In genomic region chr11:72615329-72615728, GRCh38 we compare ENCODE assay signal across 24 cellular contexts.
"Had no signal": no experiment of that assay in that cellular context is flagged by ENCODE, and none has a peak within 500 bp of the region (broad histone marks: within the 10 kb centered on the region; RNA-seq: fewer than 3 reads in every experiment).

No MANE protein-coding gene starts in this region.

- H3K4me3 Mint-ChIP-seq: activated CD8-positive, alpha-beta T cell treated with anti-CD3 and anti-CD28 coated beads for 36 hours; activated naive CD4-positive, alpha-beta T cell treated with anti-CD3 and anti-CD28 coated beads, Interleukin-2, amount 50 U/mL, for 24 hours; activated T-cell treated with anti-CD3 and anti-CD28 coated beads, Interleukin-2, amount 50 U/mL, for 72 hours had no signal

- H3K27ac Mint-ChIP-seq: activated CD8-positive, alpha-beta T cell treated with anti-CD3 and anti-CD28 coated beads for 36 hours; activated naive CD4-positive, alpha-beta T cell treated with anti-CD3 and anti-CD28 coated beads, Interleukin-2, amount 50 U/mL, for 24 hours; activated T-cell treated with anti-CD3 and anti-CD28 coated beads, Interleukin-2, amount 50 U/mL, for 72 hours; activated T-helper 2 cell treated with anti-CD3 and anti-CD28 coated beads, Interferon-gamma antibody, Interleukin-2, Interleukin-4, amounts not matched to agents 10 μg/mL and 5 μg/mL and 100 μg/mL, durations not matched to agents 14 hours and 24 hours and 36 hours had no signal

- H3K27ac ChIP-seq: ascending aorta, body of pancreas, KMS-11 had no signal

- H3K9me3 Mint-ChIP-seq: activated CD8-positive, alpha-beta T cell treated with anti-CD3 and anti-CD28 coated beads for 36 hours; activated naive CD4-positive, alpha-beta T cell treated with anti-CD3 and anti-CD28 coated beads, Interleukin-2, amount 50 U/mL, for 24 hours; activated T-cell treated with anti-CD3 and anti-CD28 coated beads, Interleukin-2, amount 50 U/mL, for 72 hours; activated T-helper 2 cell treated with anti-CD3 and anti-CD28 coated beads, Interferon-gamma antibody, Interleukin-2, Interleukin-4, amounts not matched to agents 10 μg/mL and 5 μg/mL and 100 μg/mL, durations not matched to agents 14 hours and 24 hours and 36 hours had no signal

- H3K36me3 ChIP-seq: ascending aorta had no signal

- H3K9ac ChIP-seq: KMS-11, SK-N-SH had no signal

- H3K36me3 Mint-ChIP-seq: activated naive CD4-positive, alpha-beta T cell treated with anti-CD3 and anti-CD28 coated beads, Interleukin-2, amount 50 U/mL, for 24 hours had no signal

- H3K4me1 ChIP-seq: ascending aorta, body of pancreas had no signal

- DNase-seq: activated CD4-positive, alpha-beta T cell treated with anti-CD3 and anti-CD28 coated beads for 4 hours; activated CD8-positive, alpha-beta memory T cell treated with anti-CD3 and anti-CD28 coated beads, Interleukin-2, amount 50 U/mL, for 4 hours; activated CD8-positive, alpha-beta T cell treated with anti-CD3 and anti-CD28 coated beads for 36 hours; activated T-cell treated with anti-CD3 and anti-CD28 coated beads, Interleukin-2, amount 50 U/mL, for 72 hours; body of pancreas; MV-4-11; NCI-H1092 treated with DMSO at 0.1 percent for 48 hours; NCI-H1417 treated with DMSO at 0.1 percent for 48 hours; NCI-H1694; NCI-H2029; NCI-H2107; NCI-H2171 treated with DMSO at 0.1 percent for 48 hours; NCI-H226; NCI-H526 treated with DMSO at 0.1 percent for 48 hours; NCI-H82; RPMI8226; SK-N-SH had no signal

- H3K9me3 ChIP-seq: ascending aorta, body of pancreas, SK-N-SH had no signal

- H3K4me3 ChIP-seq: ascending aorta, body of pancreas had no signal

- ATAC-seq: activated CD4-positive, CD25-positive, alpha-beta regulatory T cell treated with anti-CD3 and anti-CD28 coated beads, Interleukin-2, amount 50 U/mL, for 24 hours; activated CD8-positive, alpha-beta T cell treated with anti-CD3 and anti-CD28 coated beads for 36 hours; activated T-cell treated with anti-CD3 and anti-CD28 coated beads, Interleukin-2, amount 50 U/mL, for 72 hours; body of pancreas; Panc1; Right ventricle myocardium inferior had no signal

- H3K27me3 ChIP-seq: ascending aorta, body of pancreas had no signal

- H3K4me2 ChIP-seq: KMS-11, SK-N-SH had no signal
